Comparison of ENCODE assay signal across 15 cellular contexts in the genomic region with DNA sequence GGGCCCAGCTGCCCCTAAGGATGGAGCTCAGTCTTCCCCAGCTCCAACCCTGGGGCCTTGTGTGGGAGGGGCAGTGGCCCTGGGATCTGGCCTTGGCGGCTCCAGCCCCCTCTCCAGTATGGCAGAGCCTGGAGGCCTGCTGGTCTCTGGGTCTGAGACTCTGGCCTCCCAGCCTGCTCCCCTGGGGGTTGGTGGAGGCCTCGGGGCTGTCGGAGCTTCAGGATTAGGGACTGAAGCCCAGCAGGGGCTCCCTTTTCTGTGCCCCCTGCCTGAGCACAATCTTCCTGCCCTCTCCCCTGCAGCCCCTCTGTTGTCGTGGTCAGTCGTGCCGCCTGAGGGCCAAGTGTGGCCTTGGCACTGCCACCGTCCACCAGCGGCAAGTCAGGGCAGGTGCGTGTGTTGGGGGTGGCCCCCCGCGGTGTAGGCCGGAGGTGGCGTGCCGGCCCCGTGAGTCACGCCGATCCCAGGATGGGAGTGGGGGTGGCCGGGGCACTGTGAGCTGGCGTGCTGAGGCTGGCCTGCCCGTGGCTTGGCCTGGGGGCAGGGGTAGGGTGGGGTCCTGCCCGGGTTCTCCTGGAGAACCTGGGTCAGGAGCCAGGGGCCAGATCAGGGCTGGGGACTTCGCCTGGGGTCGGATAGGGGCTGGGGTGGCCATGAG. TPM values are rescaled to one million over a fixed set of nuclear protein-coding genes. Genes with fewer than 3 reads are reported as not detected.
DNase-seq lines count a peak whose midpoint lies in the region; ATAC-seq, FAIRE-seq and TF ChIP-seq lines count a peak whose summit lies in the region.
"Had no signal": no experiment of that assay in that cellular context is flagged by ENCODE, and none has a peak within 500 bp of the region (broad histone marks: within the 10 kb centered on the region; RNA-seq: fewer than 3 reads in every experiment).

No MANE protein-coding gene starts in this region.

- peak overlapping the region; percentile 78 for H3K27ac Mint-ChIP-seq in MCF 10A (ENCODE audit: low read depth, unreplicated experiment)

- H3K9me3 ChIP-seq in breast epithelium, result no peaks in the 10 kb centered on the region
- no peaks in the 10 kb centered on the region for H3K9me3 ChIP-seq in K562 (replicated peaks; ENCODE audit: control insufficient read depth, insufficient read depth, low read depth, low read length)
- no peaks in the 10 kb centered on the region for H3K9me3 ChIP-seq in lower lobe of right lung
- H3K9me3 ChIP-seq: left lung, Peyer's patch had no signal

- H3K9me3 Mint-ChIP-seq in MCF 10A (ENCODE audit: unreplicated experiment), result no peaks in the 10 kb centered on the region

- in situ Hi-C loops in K562 (cut with MboI), result no loop called here

- H2AFZ ChIP-seq in K562 (ENCODE audit: low read depth, low read length), result no peak overlapping the region
- H2AFZ ChIP-seq: parathyroid adenoma had no signal

- TF ChIP-seq RAD21 in K562 (CRISPR knock-in tag; conservative IDR thresholded peaks at IDR 0.05 in 1 of 2, IDR thresholded peaks at IDR 0.05 in 1 of 2), result no peak

- H3K27ac ChIP-seq in breast epithelium (peak overlapping the region in 1 of 2 donors; percentile 97), K562 (ENCODE audit: extremely low read depth, low read depth, low read length) (no peak overlapping the region), lower lobe of right lung (peak overlapping the region; percentile 60)
- H3K27ac ChIP-seq: 22Rv1 had no signal

- TF ChIP-seq CTCF in MCF 10A (IDR thresholded peaks at IDR 0.05; ENCODE audit: unreplicated experiment), result no peak
- no peak for TF ChIP-seq CTCF in breast epithelium (IDR thresholded peaks at IDR 0.05)
- TF ChIP-seq CTCF in K562 (IDR thresholded peaks at IDR 0.05 in 2 of 3, conservative IDR thresholded peaks at IDR 0.05 in 1 of 3; ENCODE audit: insufficient read depth in 2 of 3, low read depth in 1 of 3, low read length in 3 of 3), result no peak
- TF ChIP-seq CTCF in lower lobe of right lung (IDR thresholded peaks at IDR 0.05), result no peak

- H3K27me3 ChIP-seq in breast epithelium (no peaks in the 10 kb centered on the region), K562 (ENCODE audit: control insufficient read depth in 2 of 2, insufficient read depth in 2 of 2, low read length in 2 of 2) (no peaks in the 10 kb centered on the region), lower lobe of right lung (ENCODE audit: low read depth) (no peaks in the 10 kb centered on the region)
- H3K27me3 ChIP-seq: left lung, Peyer's patch had no signal

- no peak for FAIRE-seq in K562 (lab: Jason Lieb, UNC)
- peak; percentile 99 for FAIRE-seq in urothelium cell line (lab: Jason Lieb, UNC)
- FAIRE-seq: GM18507 had no signal

- TF ChIP-seq POLR2A in breast epithelium (IDR thresholded peaks at IDR 0.05) (no peak), K562 (conservative IDR thresholded peaks at IDR 0.05) (no peak)

- POLR2A ChIA-PET in MCF 10A (lab: Yijun Ruan, JAX) (interaction anchor here (0.9 to 6.3 kb wide), 12 partner anchors 9 to 216 kb away, joined by 3 to 37 read pairs (median 14); a partner anchor contains a TSS), K562 (lab: Yijun Ruan, JAX) (interaction anchor here (0.5 to 0.7 kb wide), 2 partner anchors 205 to 209 kb away, joined by 3 read pairs; no protein-coding TSS in a partner anchor)

- BruUV-seq in MCF 10A (replicated peaks; lab: Mats Ljungman, UMichigan) (no TSS peak), K562 (replicated peaks; lab: Mats Ljungman, UMichigan) (no TSS peak)

- H3K4me3 ChIP-seq in breast epithelium, result peak overlapping the region in 1 of 3 donors; percentile 6
- no peak overlapping the region for H3K4me3 ChIP-seq in K562
- no peak overlapping the region for H3K4me3 ChIP-seq in lower lobe of right lung
- H3K4me3 ChIP-seq: left lung, Peyer's patch had no signal

- H3K4me2 ChIP-seq in K562 (ENCODE audit: insufficient read depth, low read length), result no peak overlapping the region

- ATAC-seq in K562 (no peak), lower lobe of right lung (no peak), GM19324 (IDR thresholded peaks at IDR 0.05; ENCODE audit: low FRiP score, unreplicated experiment) (no peak), HG03354 (IDR thresholded peaks at IDR 0.05; ENCODE audit: poor library complexity, severe bottlenecking, unreplicated experiment) (no peak)
- ATAC-seq: left lung had no signal

- H3K4me1 Mint-ChIP-seq in MCF 10A (ENCODE audit: insufficient read depth, unreplicated experiment), result peaks cover 43% of the 10 kb centered on the region

- TF ChIP-seq EP300 in K562 (IDR thresholded peaks at IDR 0.05; ENCODE audit: low read length), result no peak

- H3K36me3 Mint-ChIP-seq in MCF 10A (ENCODE audit: insufficient read depth, unreplicated experiment), result peaks cover 5% of the 10 kb centered on the region

- CTCF ChIA-PET in MCF 10A (lab: Yijun Ruan, JAX) (interaction anchor here (0.7 to 1.8 kb wide), 6 partner anchors 34 to 1729 kb away, joined by 3 to 7 read pairs (median 4); no protein-coding TSS in a partner anchor), K562 (lab: Yijun Ruan, JAX; ENCODE audit: low intra/inter-chr PET ratio) (no interaction called here)

- WGBS in K562 (ENCODE audit: insufficient coverage, low coverage, missing lambda C conversion rate), result 42% methylated on average over 12 of the region's 23 CpGs

- DNase-seq in MCF 10A (ENCODE audit: unreplicated experiment) (peak; percentile 91), breast epithelium (ENCODE audit: low spot score in 2 of 2) (no peak), K562 (ENCODE audit: extremely low read depth in 1 of 4, low spot score in 3 of 4) (no peak), lower lobe of right lung (no peak), urothelium cell line (ENCODE audit: low spot score) (peak; percentile 91), cerebellum (ENCODE audit: low spot score) (no peak)
- DNase-seq: activated CD8-positive, alpha-beta memory T cell treated with anti-CD3 and anti-CD28 coated beads, Interleukin-2, amount 50 U/mL, for 4 hours; amniotic stem cell; left lung; Peyer's patch had no signal

- H3K4me1 ChIP-seq in breast epithelium (peaks cover 52 to 56% of the 10 kb centered on the region in 2 donors), K562 (replicated peaks in 1 of 2; ENCODE audit: control insufficient read depth in 2 of 2, insufficient read depth in 2 of 2, low read length in 2 of 2) (peaks cover 0 to 89% of the 10 kb centered on the region in 2 experiments; a peak in 2 of 5 replicates), lower lobe of right lung (peaks cover 97% of the 10 kb centered on the region)

- H3K9ac ChIP-seq in K562 (ENCODE audit: insufficient read depth in 1 of 2, low read depth in 2 of 2, low read length in 2 of 2), result no peak overlapping the region
- H3K9ac ChIP-seq: parathyroid adenoma had no signal

- peaks cover 5% of the 10 kb centered on the region; the same call in 1 of the 3 replicates for H3K79me2 ChIP-seq in K562 (ENCODE audit: control insufficient read depth, insufficient read depth, low read length)

- peak overlapping the region; percentile 39 for H3K4me3 Mint-ChIP-seq in MCF 10A (ENCODE audit: unreplicated experiment)

- peaks cover 93% of the 10 kb centered on the region for H4K20me1 ChIP-seq in K562 (replicated peaks; ENCODE audit: control insufficient read depth, insufficient read depth, low read length)

- H3K36me3 ChIP-seq in breast epithelium (no peaks in the 10 kb centered on the region), K562 (ENCODE audit: control insufficient read depth, insufficient read depth, low read length) (no peaks in the 10 kb centered on the region), lower lobe of right lung (no peaks in the 10 kb centered on the region)
- H3K36me3 ChIP-seq: left lung, Peyer's patch had no signal

- H3K27me3 Mint-ChIP-seq in MCF 10A (ENCODE audit: insufficient read depth, unreplicated experiment), result no peaks in the 10 kb centered on the region

- H3K9me1 ChIP-seq in K562 (ENCODE audit: control insufficient read depth, insufficient read depth, low read length), result no peaks in the 10 kb centered on the region

- intact Hi-C loops in MCF 10A (cut with micrococcal nuclease) (loop anchor here (2.0 to 5.0 kb wide), 3 partner anchors 27 to 53 kb away; a partner anchor contains a TSS), breast epithelium (cut with DNase I; ENCODE audit: low total_unique reads) (loop anchor here (10.0 kb wide), 1 partner anchor 1625 kb away; no protein-coding TSS in a partner anchor), K562 (cut with micrococcal nuclease) (no loop called here), lower lobe of right lung (cut with DNase I) (no loop called here)

TF ChIP-seq in K562, 482 proteins besides CTCF, POLR2A, EP300 and RAD21:
- TF ChIP-seq HNRNPL (IDR thresholded peaks at IDR 0.05; ENCODE audit: low read depth, low read length) (0 out of 2 replicates have a peak, but pooled peaks have one; percentile 23), HEY1 (CRISPR knock-in tag; IDR thresholded peaks at IDR 0.05; ENCODE audit: borderline replicate concordance) (no peak)

RNA-seq across cellular contexts. Expression of a gene that starts 53.6 kb away (rescaled TPM):
- total RNA-seq in MCF 10A (2022) (57.7 and 65.5 TPM in 2 replicates), breast epithelium (10 to 100 TPM; 31.0 to 63.0 (median 31.5) TPM), K562 (2014; rRNA removed) (9.6 and 11.0 TPM in 2 replicates), K562 (2014; rRNA removed; fragmentation: Illumina TruSeq; extraction: Trizol) (1.5 and 1.8 TPM in 2 replicates), K562 (2015; rRNA removed; fragmentation: Illumina TruSeq; extraction: Trizol) (4.2 and 5.7 TPM in 2 replicates), K562 (2021) (21.4 and 23.6 TPM in 2 replicates), lower lobe of right lung (85.7 TPM), cerebellum (5.7 TPM)
- total RNA-seq in K562 (2011; cell fraction: chromatin; rRNA removed; ENCODE audit: low replicate concordance), result 9.2 and 26.3 TPM in 2 replicates
- 12.6 and 15.3 TPM in 2 replicates for total RNA-seq in K562 (2011; cell fraction: nucleolus; rRNA removed)
- 9.4 and 10.3 TPM in 2 replicates for total RNA-seq in K562 (2011; cell fraction: nucleoplasm; rRNA removed)
- polyA plus RNA-seq in K562 (2011; rRNA removed) (4.0 and 4.6 TPM in 2 replicates), K562 (2014; fragmentation: Illumina TruSeq; extraction: Trizol) (5.2 and 14.5 TPM in 2 replicates), K562 (2014; fragmentation: Nextera tagmentation; extraction: Ambion mirVana) (under 1 TPM; 0.35 to 0.56 TPM), K562 (2014; rRNA removed) (6.8 and 14.8 TPM in 2 replicates)
- 8.4 and 14.0 TPM in 2 replicates for polyA plus RNA-seq in K562 (2011; cell fraction: cytosol; rRNA removed)
- polyA plus RNA-seq in K562 (2011; cell fraction: nucleus; rRNA removed), result 7.8 and 14.2 TPM in 2 replicates
- 13.9 and 14.6 TPM in 2 replicates for polyA plus RNA-seq in K562 (2012)
- polyA minus RNA-seq in K562 (2011; rRNA and poly(A)+ RNA removed), result 2.2 and 4.3 TPM in 2 replicates
- polyA minus RNA-seq in K562 (2011; cell fraction: cytosol; rRNA and poly(A)+ RNA removed), result 13.6 and 24.3 TPM in 2 replicates
- polyA minus RNA-seq in K562 (2011; cell fraction: nucleus; rRNA and poly(A)+ RNA removed), result 6.7 and 8.4 TPM in 2 replicates

Comparison
In these comparisons a context has a peak if more than half of its experiments do, and no peak if none do; other contexts are left out.
1. DNase-seq: peak in MCF 10A (single experiment) and urothelium cell line (single experiment); none in breast epithelium (0 of 2), K562 (0 of 4), lower lobe of right lung (single experiment) and cerebellum (single experiment).
2. intact Hi-C loops: an anchor here in MCF 10A (2.0 to 5.0 kb wide) and breast epithelium (10.0 kb wide); none called in K562 and lower lobe of right lung.